Comparison of ENCODE assay signal across 21 cellular contexts in the genomic region with DNA sequence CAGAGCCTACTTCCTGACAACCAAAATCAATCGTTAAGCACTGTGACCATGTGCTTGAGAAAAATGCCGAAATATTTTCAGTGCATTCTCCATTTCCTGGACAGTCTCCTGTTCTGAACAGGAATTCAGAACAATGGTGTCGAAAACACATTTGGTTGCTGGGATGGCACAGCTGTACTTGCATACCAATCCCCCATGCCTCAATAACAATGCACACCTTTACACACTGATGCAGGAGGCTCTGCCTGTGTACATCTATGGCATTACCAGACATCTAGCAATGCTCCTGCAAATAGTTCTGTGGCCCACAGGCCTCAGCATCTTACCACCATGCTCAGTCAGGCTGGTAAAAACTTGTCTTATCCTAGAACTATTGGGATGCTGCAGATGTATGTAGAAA. TPM values are rescaled to one million over a fixed set of nuclear protein-coding genes. Genes with fewer than 3 reads are reported as not detected.
DNase-seq lines count a peak whose midpoint lies in the region; ATAC-seq and TF ChIP-seq lines count a peak whose summit lies in the region.
"Had no signal": no experiment of that assay in that cellular context is flagged by ENCODE, and none has a peak within 500 bp of the region (broad histone marks: within the 10 kb centered on the region; RNA-seq: fewer than 3 reads in every experiment).

No MANE protein-coding gene starts in this region.

- peak overlapping the region; percentile 24 for H3K27ac Mint-ChIP-seq in activated T-cell treated with anti-CD3 and anti-CD28 coated beads, Interleukin-2, amount 50 U/mL, for 24 hours
- H3K27ac Mint-ChIP-seq in activated T-helper 17 cell treated with anti-CD3 and anti-CD28 coated beads, Interleukin-2, amount 50 U/mL, for 72 hours: peak overlapping the region; percentile 62
- peak overlapping the region; percentile 20 to 49 for H3K27ac Mint-ChIP-seq in effector memory CD8-positive, alpha-beta T cell
- no peak overlapping the region for H3K27ac Mint-ChIP-seq in neural crest cell (ENCODE audit: unreplicated experiment)
- H3K27ac Mint-ChIP-seq in activated naive CD4-positive, alpha-beta T cell treated with anti-CD3 and anti-CD28 coated beads for 36 hours: no peak overlapping the region

- H3K27me3 Mint-ChIP-seq in activated T-cell treated with anti-CD3 and anti-CD28 coated beads, Interleukin-2, amount 50 U/mL, for 24 hours: no peaks in the 10 kb centered on the region
- H3K27me3 Mint-ChIP-seq in activated T-cell treated with anti-CD3 and anti-CD28 coated beads, Interleukin-2, amount 50 U/mL, for 4 hours (ENCODE audit: low read depth): no peaks in the 10 kb centered on the region
- no peaks in the 10 kb centered on the region for H3K27me3 Mint-ChIP-seq in activated T-helper 17 cell treated with anti-CD3 and anti-CD28 coated beads, Interleukin-2, amount 50 U/mL, for 72 hours
- no peaks in the 10 kb centered on the region for H3K27me3 Mint-ChIP-seq in effector memory CD8-positive, alpha-beta T cell
- H3K27me3 Mint-ChIP-seq in neural crest cell (ENCODE audit: low read depth): no peaks in the 10 kb centered on the region
- no peaks in the 10 kb centered on the region for H3K27me3 Mint-ChIP-seq in activated naive CD4-positive, alpha-beta T cell treated with anti-CD3 and anti-CD28 coated beads for 36 hours (ENCODE audit: low read depth)

- no peak for TF ChIP-seq CTCF in neural crest cell (conservative IDR thresholded peaks at IDR 0.05)

- H3K36me3 Mint-ChIP-seq in activated T-cell treated with anti-CD3 and anti-CD28 coated beads, Interleukin-2, amount 50 U/mL, for 24 hours (ENCODE audit: low read depth): peaks cover 61% of the 10 kb centered on the region
- peaks cover 8% of the 10 kb centered on the region for H3K36me3 Mint-ChIP-seq in activated T-cell treated with anti-CD3 and anti-CD28 coated beads, Interleukin-2, amount 50 U/mL, for 4 hours (ENCODE audit: insufficient read depth)
- peaks cover 61% of the 10 kb centered on the region for H3K36me3 Mint-ChIP-seq in activated T-helper 17 cell treated with anti-CD3 and anti-CD28 coated beads, Interleukin-2, amount 50 U/mL, for 72 hours (ENCODE audit: low read depth)
- H3K36me3 Mint-ChIP-seq in effector memory CD8-positive, alpha-beta T cell (ENCODE audit: insufficient read depth): peaks cover 28% of the 10 kb centered on the region
- peaks cover 6% of the 10 kb centered on the region for H3K36me3 Mint-ChIP-seq in neural crest cell (ENCODE audit: low read depth)
- H3K36me3 Mint-ChIP-seq in activated naive CD4-positive, alpha-beta T cell treated with anti-CD3 and anti-CD28 coated beads for 36 hours (ENCODE audit: low read depth): peaks cover 14% of the 10 kb centered on the region

- peaks cover 51% of the 10 kb centered on the region for H3K4me1 Mint-ChIP-seq in activated T-cell treated with anti-CD3 and anti-CD28 coated beads, Interleukin-2, amount 50 U/mL, for 24 hours (ENCODE audit: low read depth)
- H3K4me1 Mint-ChIP-seq in activated T-cell treated with anti-CD3 and anti-CD28 coated beads, Interleukin-2, amount 50 U/mL, for 4 hours (ENCODE audit: low read depth): peaks cover 34% of the 10 kb centered on the region
- H3K4me1 Mint-ChIP-seq in activated T-helper 17 cell treated with anti-CD3 and anti-CD28 coated beads, Interleukin-2, amount 50 U/mL, for 72 hours: peaks cover 23% of the 10 kb centered on the region
- H3K4me1 Mint-ChIP-seq in effector memory CD8-positive, alpha-beta T cell (ENCODE audit: low read depth in 2 of 2): peaks cover 25 to 28% of the 10 kb centered on the region in 2 donors
- H3K4me1 Mint-ChIP-seq in neural crest cell: peaks cover 30% of the 10 kb centered on the region
- H3K4me1 Mint-ChIP-seq in activated naive CD4-positive, alpha-beta T cell treated with anti-CD3 and anti-CD28 coated beads for 36 hours (ENCODE audit: low read depth): peaks cover 35% of the 10 kb centered on the region

- no peaks in the 10 kb centered on the region for H3K9me3 Mint-ChIP-seq in activated T-cell treated with anti-CD3 and anti-CD28 coated beads, Interleukin-2, amount 50 U/mL, for 24 hours
- H3K9me3 Mint-ChIP-seq in activated T-cell treated with anti-CD3 and anti-CD28 coated beads, Interleukin-2, amount 50 U/mL, for 4 hours: no peaks in the 10 kb centered on the region
- H3K9me3 Mint-ChIP-seq in activated T-helper 17 cell treated with anti-CD3 and anti-CD28 coated beads, Interleukin-2, amount 50 U/mL, for 72 hours: no peaks in the 10 kb centered on the region
- no peaks in the 10 kb centered on the region for H3K9me3 Mint-ChIP-seq in effector memory CD8-positive, alpha-beta T cell
- H3K9me3 Mint-ChIP-seq in neural crest cell: no peaks in the 10 kb centered on the region
- no peaks in the 10 kb centered on the region for H3K9me3 Mint-ChIP-seq in activated naive CD4-positive, alpha-beta T cell treated with anti-CD3 and anti-CD28 coated beads for 36 hours

- CTCF ChIA-PET in activated naive CD4-positive, alpha-beta T cell treated with anti-CD3 and anti-CD28 coated beads for 36 hours (lab: Charles Lee): interaction anchor here (0.6 to 3.9 kb wide), 3 partner anchors 13 to 463 kb away, joined by 3 to 36 read pairs (median 3); no protein-coding TSS in a partner anchor

- no peak for DNase-seq in activated T-cell treated with anti-CD3 and anti-CD28 coated beads, Interleukin-2, amount 50 U/mL, for 24 hours
- DNase-seq in activated T-cell treated with anti-CD3 and anti-CD28 coated beads, Interleukin-2, amount 50 U/mL, for 4 hours: no peak
- no peak for DNase-seq in effector memory CD8-positive, alpha-beta T cell
- DNase-seq in neural crest cell (ENCODE audit: low read depth, low spot score): no peak
- DNase-seq in stimulated activated naive CD4-positive, alpha-beta T cell (lab: John Stamatoyannopoulos, UW): no peak
- no peak for DNase-seq in Ammon's horn (ENCODE audit: low spot score)
- DNase-seq in activated naive CD4-positive, alpha-beta T cell treated with anti-CD3 and anti-CD28 coated beads for 36 hours: no peak
- DNase-seq: 8988T, C1 segment of cervical spinal cord, DMS53, GDM1, MG63, NCI-H1048, NCI-H1417 treated with DMSO at 0.1 percent for 48 hours, NCI-H187, NCI-H446, NCI-H526, SHP77 had no signal

- H3K4me3 Mint-ChIP-seq in activated T-cell treated with anti-CD3 and anti-CD28 coated beads, Interleukin-2, amount 50 U/mL, for 24 hours: no peak overlapping the region
- H3K4me3 Mint-ChIP-seq in activated T-cell treated with anti-CD3 and anti-CD28 coated beads, Interleukin-2, amount 50 U/mL, for 4 hours: no peak overlapping the region
- H3K4me3 Mint-ChIP-seq in activated T-helper 17 cell treated with anti-CD3 and anti-CD28 coated beads, Interleukin-2, amount 50 U/mL, for 72 hours: no peak overlapping the region
- no peak overlapping the region for H3K4me3 Mint-ChIP-seq in effector memory CD8-positive, alpha-beta T cell
- peak overlapping the region; percentile 23 for H3K4me3 Mint-ChIP-seq in neural crest cell
- no peak overlapping the region for H3K4me3 Mint-ChIP-seq in activated naive CD4-positive, alpha-beta T cell treated with anti-CD3 and anti-CD28 coated beads for 36 hours

- intact Hi-C loops in activated naive CD4-positive, alpha-beta T cell treated with anti-CD3 and anti-CD28 coated beads for 36 hours (cut with micrococcal nuclease): no loop called here

- ATAC-seq in activated T-cell treated with anti-CD3 and anti-CD28 coated beads, Interleukin-2, amount 50 U/mL, for 4 hours: no peak
- ATAC-seq in activated T-helper 17 cell treated with anti-CD3 and anti-CD28 coated beads, Interleukin-2, amount 50 U/mL, for 72 hours (replicated peaks): no peak
- no peak for ATAC-seq in effector memory CD8-positive, alpha-beta T cell (replicated peaks)
- ATAC-seq: K562 had no signal

RNA-seq across cellular contexts. Expression of a gene that starts 6.2 kb away (rescaled TPM):
- 100 to 1,000 TPM; 102 to 126 (median 106) TPM for total RNA-seq in activated T-cell treated with anti-CD3 and anti-CD28 coated beads, Interleukin-2, amount 50 U/mL, for 4 hours
- total RNA-seq in activated T-helper 17 cell treated with anti-CD3 and anti-CD28 coated beads, Interleukin-2, amount 50 U/mL, for 72 hours: 100 to 1,000 TPM; 103 to 129 TPM
- total RNA-seq in neural crest cell: 139 and 156 TPM in 2 replicates
- 100 to 1,000 TPM; 114 to 117 TPM for total RNA-seq in activated naive CD4-positive, alpha-beta T cell treated with anti-CD3 and anti-CD28 coated beads for 36 hours

RNA-seq across cellular contexts. Expression of a gene that starts 6.2 kb away (rescaled TPM):
- 100 to 1,000 TPM; 186 to 204 (median 197) TPM for total RNA-seq in activated T-cell treated with anti-CD3 and anti-CD28 coated beads, Interleukin-2, amount 50 U/mL, for 4 hours
- 100 to 1,000 TPM in 1 of 2 donors, 10 to 100 TPM in 1; 69.1 to 112 TPM for total RNA-seq in activated T-helper 17 cell treated with anti-CD3 and anti-CD28 coated beads, Interleukin-2, amount 50 U/mL, for 72 hours
- 78.5 and 80.1 TPM in 2 replicates for total RNA-seq in neural crest cell
- total RNA-seq in activated naive CD4-positive, alpha-beta T cell treated with anti-CD3 and anti-CD28 coated beads for 36 hours: 10 to 100 TPM; 62.6 to 69.8 TPM

RNA-seq across cellular contexts. Expression of a gene that starts 20.8 kb away (rescaled TPM):
- total RNA-seq in activated T-cell treated with anti-CD3 and anti-CD28 coated beads, Interleukin-2, amount 50 U/mL, for 4 hours: 1 to 10 TPM in 2 of 3 donors, under 1 TPM in 1; 0.58 to 1.7 (median 1.3) TPM
- under 1 TPM; 0.40 to 0.71 TPM for total RNA-seq in activated T-helper 17 cell treated with anti-CD3 and anti-CD28 coated beads, Interleukin-2, amount 50 U/mL, for 72 hours
- total RNA-seq in neural crest cell: 2.9 and 4.2 TPM in 2 replicates
- total RNA-seq in activated naive CD4-positive, alpha-beta T cell treated with anti-CD3 and anti-CD28 coated beads for 36 hours: under 1 TPM; 0.20 to 0.31 TPM
- total RNA-seq: H4 had no signal

Comparison
In these comparisons a context has a peak if more than half of its experiments do, and no peak if none do; other contexts are left out.
1. H3K27ac Mint-ChIP-seq: peak in activated T-cell treated with anti-CD3 and anti-CD28 coated beads, Interleukin-2, amount 50 U/mL, for 24 hours (single experiment), activated T-helper 17 cell treated with anti-CD3 and anti-CD28 coated beads, Interleukin-2, amount 50 U/mL, for 72 hours (single experiment) and effector memory CD8-positive, alpha-beta T cell (2 of 2); none in neural crest cell (single experiment) and activated naive CD4-positive, alpha-beta T cell treated with anti-CD3 and anti-CD28 coated beads for 36 hours (single experiment).